Comparison of ENCODE assay signal across 16 cellular contexts in genomic region chr3:14570089-14570488, GRCh38. TPM values are rescaled to one million over a fixed set of nuclear protein-coding genes. Genes with fewer than 3 reads are reported as not detected.
DNase-seq lines count a peak whose midpoint lies in the region; FAIRE-seq and TF ChIP-seq lines count a peak whose summit lies in the region.
"Had no signal": no experiment of that assay in that cellular context is flagged by ENCODE, and none has a peak within 500 bp of the region (broad histone marks: within the 10 kb centered on the region; RNA-seq: fewer than 3 reads in every experiment).

No MANE protein-coding gene starts in this region.

- H3K4me1 ChIP-seq in BE2C (no peaks in the 10 kb centered on the region), Peyer's patch (no peaks in the 10 kb centered on the region)
- H3K4me1 ChIP-seq: parathyroid adenoma had no signal

- TF ChIP-seq POLR2A in Peyer's patch (IDR thresholded peaks at IDR 0.05) = no peak

- peak; percentile 17 for DNase-seq in BE2C
- peak; percentile 81 to 85 for DNase-seq in HL-60 (ENCODE audit: low read depth in 1 of 2, low spot score in 1 of 2)
- peak; percentile 77 for DNase-seq in NOMO-1 treated with DMSO at 0.1 percent for 48 hours (lab: John Stamatoyannopoulos, UW; ENCODE audit: unreplicated experiment)
- DNase-seq in bronchial epithelial cell (ENCODE audit: low read depth) = no peak
- no peak for DNase-seq in Peyer's patch
- no peak for DNase-seq in putamen (ENCODE audit: low spot score)
- DNase-seq in stimulated activated naive CD4-positive, alpha-beta T cell (lab: John Stamatoyannopoulos, UW) = no peak
- DNase-seq: activated CD4-positive, alpha-beta T cell treated with anti-CD3 and anti-CD28 coated beads for 4 hours; activated effector memory CD4-positive, alpha-beta T cell treated with Interleukin-2 at 50 U/mL for 16 hours; natural killer cell; NCI-H1092; NCI-H2029 treated with DMSO at 0.1 percent for 48 hours; right lobe of liver had no signal

- TF ChIP-seq CTCF in BE2C (IDR thresholded peaks at IDR 0.05; ENCODE audit: low read depth, low read length) (no peak), HL-60 (IDR thresholded peaks at IDR 0.05; ENCODE audit: insufficient read depth, low read length) (no peak), bronchial epithelial cell (IDR thresholded peaks at IDR 0.05; ENCODE audit: insufficient read depth, low read length, severe bottlenecking) (no peak), Peyer's patch (IDR thresholded peaks at IDR 0.05) (no peak)

- H3K36me3 ChIP-seq in BE2C (no peaks in the 10 kb centered on the region), bronchial epithelial cell (ENCODE audit: control insufficient read depth, insufficient read depth, low read length) (no peaks in the 10 kb centered on the region), Peyer's patch (no peaks in the 10 kb centered on the region)
- H3K36me3 ChIP-seq: right lobe of liver, thoracic aorta had no signal

- H3K9me3 ChIP-seq in BE2C (no peaks in the 10 kb centered on the region), Peyer's patch (no peaks in the 10 kb centered on the region)
- H3K9me3 ChIP-seq: right lobe of liver, thoracic aorta had no signal

- no peaks in the 10 kb centered on the region for H3K27me3 ChIP-seq in BE2C
- no peaks in the 10 kb centered on the region for H3K27me3 ChIP-seq in HL-60 (ENCODE audit: insufficient read depth, poor library complexity, severe bottlenecking)
- peaks cover 12% of the 10 kb centered on the region for H3K27me3 ChIP-seq in bronchial epithelial cell (ENCODE audit: control insufficient read depth, insufficient read depth, low read length)
- no peaks in the 10 kb centered on the region for H3K27me3 ChIP-seq in Peyer's patch
- H3K27me3 ChIP-seq: right lobe of liver had no signal

- H3K27ac ChIP-seq in HL-60 (replicated peaks) (peak overlapping the region; percentile 71), Peyer's patch (no peak overlapping the region)
- H3K27ac ChIP-seq: parathyroid adenoma, right lobe of liver, thoracic aorta had no signal

- peak; percentile 68 for FAIRE-seq in bronchial epithelial cell (lab: Jason Lieb, UNC)
- FAIRE-seq: TTC549 had no signal

- H3K4me3 ChIP-seq in BE2C (ENCODE audit: low read depth, low read length) (no peak overlapping the region), HL-60 (replicated peaks; ENCODE audit: insufficient read depth, low read length) (no peak overlapping the region; the same call in 1 of the 2 replicates), bronchial epithelial cell (ENCODE audit: low read depth, low read length) (no peak overlapping the region), Peyer's patch (no peak overlapping the region)
- H3K4me3 ChIP-seq: right lobe of liver, thoracic aorta had no signal

RNA-seq across cellular contexts. Expression of gene GRIP2, which starts 29.9 kb away (rescaled TPM):
- 1.2 TPM for polyA plus RNA-seq in BE2C (2012; ENCODE audit: insufficient read depth, insufficient read length, low read depth)
- under 0.01 TPM in 2 replicates for total RNA-seq in bronchial epithelial cell
- 10 to 100 TPM in 1 of 4 donors, 1 to 10 TPM in 1, under 1 TPM in 1, not detected in 1; 0.80 to 12.4 (median 1.4) TPM for total RNA-seq in Peyer's patch
- total RNA-seq: natural killer cell had no signal

Comparison
In these comparisons a context has a peak if more than half of its experiments do, and no peak if none do; other contexts are left out.
1. DNase-seq: peak in BE2C (single experiment), HL-60 (2 of 2) and NOMO-1 treated with DMSO at 0.1 percent for 48 hours (single experiment); none in bronchial epithelial cell (single experiment), Peyer's patch (0 of 3), putamen (single experiment) and stimulated activated naive CD4-positive, alpha-beta T cell (0 of 6).